Comparison of ENCODE assay signal across 18 cellular contexts in the genomic region with DNA sequence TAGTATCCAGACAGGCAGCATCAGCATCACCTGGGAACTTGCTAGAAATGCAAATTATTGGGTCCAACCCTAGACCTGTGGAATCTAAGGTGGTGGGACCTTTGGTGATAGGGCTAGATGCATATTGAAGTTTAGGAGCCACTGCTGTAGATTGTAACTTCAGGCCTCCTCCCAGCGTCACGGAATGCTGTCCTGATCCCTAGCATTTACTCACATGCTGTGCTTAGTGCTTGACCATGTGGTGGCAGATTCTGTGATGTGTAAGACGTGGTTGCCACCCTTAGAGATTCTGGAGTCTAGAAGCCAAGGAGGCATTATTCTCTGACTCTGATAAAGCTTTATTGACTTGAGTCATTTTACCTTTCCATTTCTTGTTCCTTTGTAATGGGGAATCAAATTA. TPM values are rescaled to one million over a fixed set of nuclear protein-coding genes. Genes with fewer than 3 reads are reported as not detected.
DNase-seq lines count a peak whose midpoint lies in the region; ATAC-seq and TF ChIP-seq lines count a peak whose summit lies in the region.
"Had no signal": no experiment of that assay in that cellular context is flagged by ENCODE, and none has a peak within 500 bp of the region (broad histone marks: within the 10 kb centered on the region; RNA-seq: fewer than 3 reads in every experiment).

No MANE protein-coding gene starts in this region.

- 26% methylated on average over 3 of the region's 3 CpGs for WGBS in smooth muscle cell (ENCODE audit: low lambda C conversion rate)

- H3K4me3 Mint-ChIP-seq in Calu3 (ENCODE audit: low read depth, unreplicated experiment): no peak overlapping the region
- no peak overlapping the region for H3K4me3 Mint-ChIP-seq in nephron progenitor cell
- H3K4me3 Mint-ChIP-seq: T-cell had no signal

- peak overlapping the region; percentile 70 for H3K27ac Mint-ChIP-seq in Calu3 (ENCODE audit: unreplicated experiment)
- no peak overlapping the region for H3K27ac Mint-ChIP-seq in nephron progenitor cell
- H3K27ac Mint-ChIP-seq: T-cell had no signal

- BruUV-seq in Calu3 (replicated peaks; lab: Mats Ljungman, UMichigan): no TSS peak

- H3K4me3 ChIP-seq in HUES48 (ENCODE audit: low read depth, low read length) (no peak overlapping the region; the same call in 1 of the 2 replicates), smooth muscle cell (no peak overlapping the region)
- H3K4me3 ChIP-seq: adrenal gland had no signal

- ATAC-seq in HG02759 (IDR thresholded peaks at IDR 0.05; ENCODE audit: unreplicated experiment) (no peak), GM18867 (IDR thresholded peaks at IDR 0.05; ENCODE audit: unreplicated experiment) (no peak)
- ATAC-seq: T-cell had no signal

- peaks cover 3% of the 10 kb centered on the region for H3F3A ChIP-seq in smooth muscle cell (ENCODE audit: low read depth)

- no peaks in the 10 kb centered on the region for H3K9me3 Mint-ChIP-seq in Calu3 (ENCODE audit: low read depth, unreplicated experiment)
- no peaks in the 10 kb centered on the region for H3K9me3 Mint-ChIP-seq in nephron progenitor cell
- H3K9me3 Mint-ChIP-seq: T-cell had no signal

- peaks cover 100% of the 10 kb centered on the region for H3K79me2 ChIP-seq in smooth muscle cell (ENCODE audit: low read depth)

- H3K36me3 ChIP-seq in HUES48 (ENCODE audit: control insufficient read depth, insufficient read depth, low read length): no peaks in the 10 kb centered on the region
- no peaks in the 10 kb centered on the region for H3K36me3 ChIP-seq in smooth muscle cell (ENCODE audit: low read depth)

- intact Hi-C loops in Calu3 (cut with micrococcal nuclease; ENCODE audit: unreplicated experiment): no loop called here

- H3K27me3 Mint-ChIP-seq in Calu3 (ENCODE audit: unreplicated experiment) (no peaks in the 10 kb centered on the region), nephron progenitor cell (ENCODE audit: low read depth, poor library complexity) (peaks cover 3% of the 10 kb centered on the region)
- H3K27me3 Mint-ChIP-seq: T-cell had no signal

- no peak for DNase-seq in Calu3
- peak; percentile 21 for DNase-seq in iPS-NIHi11 (ENCODE audit: low spot score)
- DNase-seq in smooth muscle cell (lab: John Stamatoyannopoulos, UW; ENCODE audit: unreplicated experiment): no peak
- DNase-seq in nephron progenitor cell: no peak
- DNase-seq: activated gamma-delta T cell; adrenal gland; AML-193; caudate nucleus; COR-L47; EL; erythroblast; NCI-H69; stimulated activated CD4-positive, alpha-beta T cell treated with anti-CD3 and anti-CD28 coated beads, Interleukin-4, amount 100 ng/mL, for 1 hour; T-cell had no signal

- no peak overlapping the region for H2AFZ ChIP-seq in smooth muscle cell (ENCODE audit: low read depth)
- H2AFZ ChIP-seq: parathyroid adenoma had no signal

- H3K27me3 ChIP-seq in HUES48 (ENCODE audit: control insufficient read depth, insufficient read depth, low read length): no peaks in the 10 kb centered on the region
- H3K27me3 ChIP-seq in smooth muscle cell (ENCODE audit: low read depth): no peaks in the 10 kb centered on the region
- H3K27me3 ChIP-seq: adrenal gland had no signal

- H3K9me3 ChIP-seq in HUES48 (ENCODE audit: control insufficient read depth, insufficient read depth, low read length): no peaks in the 10 kb centered on the region
- H3K9me3 ChIP-seq in smooth muscle cell (replicated peaks; ENCODE audit: low read depth): no peaks in the 10 kb centered on the region
- H3K9me3 ChIP-seq: adrenal gland had no signal

- H4K20me1 ChIP-seq in smooth muscle cell (ENCODE audit: low read depth): peaks cover 68% of the 10 kb centered on the region

- no peak overlapping the region for H3K4me2 ChIP-seq in smooth muscle cell

- CTCF ChIA-PET in Calu3 (lab: Charles Lee): interaction anchor here (1.1 to 1.2 kb wide), 2 partner anchors 9 to 331 kb away, joined by 3 to 5 read pairs; no protein-coding TSS in a partner anchor

- H3K36me3 Mint-ChIP-seq in Calu3 (ENCODE audit: insufficient read depth, unreplicated experiment): peaks cover 56% of the 10 kb centered on the region
- H3K36me3 Mint-ChIP-seq in nephron progenitor cell (ENCODE audit: low read depth): no peaks in the 10 kb centered on the region

- peaks cover 68% of the 10 kb centered on the region for H3K4me1 ChIP-seq in HUES48 (ENCODE audit: control insufficient read depth, insufficient read depth, low read length)
- peaks cover 21% of the 10 kb centered on the region for H3K4me1 ChIP-seq in smooth muscle cell (ENCODE audit: low read depth)
- H3K4me1 ChIP-seq: parathyroid adenoma had no signal

- TF ChIP-seq CTCF in Calu3 (IDR thresholded peaks at IDR 0.05; ENCODE audit: unreplicated experiment) (no peak), smooth muscle cell (IDR thresholded peaks at IDR 0.05; ENCODE audit: borderline replicate concordance, insufficient read depth, poor library complexity, severe bottlenecking) (no peak), nephron progenitor cell (IDR thresholded peaks at IDR 0.05) (no peak)

- H3K9ac ChIP-seq in HUES48 (ENCODE audit: low read depth, low read length) (no peak overlapping the region), smooth muscle cell (ENCODE audit: low read depth) (no peak overlapping the region)
- H3K9ac ChIP-seq: parathyroid adenoma had no signal

- H3K4me1 Mint-ChIP-seq in Calu3 (ENCODE audit: low read depth, unreplicated experiment) (peaks cover 41% of the 10 kb centered on the region), nephron progenitor cell (no peaks in the 10 kb centered on the region)

- H3K27ac ChIP-seq in HUES48 (ENCODE audit: low read depth, low read length): peak overlapping the region; percentile 84
- H3K27ac ChIP-seq in smooth muscle cell (ENCODE audit: low read depth): peak overlapping the region; percentile 35
- H3K27ac ChIP-seq: adrenal gland, parathyroid adenoma had no signal

RNA-seq across cellular contexts. Expression of gene AHR, which starts 13.5 kb away (rescaled TPM):
- total RNA-seq in Calu3 (2022) (280 and 288 TPM in 2 replicates), smooth muscle cell (165 and 174 TPM in 2 replicates)
- polyA plus RNA-seq in smooth muscle cell: 25.7 and 27.6 TPM in 2 replicates
